ENCODE assay signal across 1 cellular context in the genomic region with DNA sequence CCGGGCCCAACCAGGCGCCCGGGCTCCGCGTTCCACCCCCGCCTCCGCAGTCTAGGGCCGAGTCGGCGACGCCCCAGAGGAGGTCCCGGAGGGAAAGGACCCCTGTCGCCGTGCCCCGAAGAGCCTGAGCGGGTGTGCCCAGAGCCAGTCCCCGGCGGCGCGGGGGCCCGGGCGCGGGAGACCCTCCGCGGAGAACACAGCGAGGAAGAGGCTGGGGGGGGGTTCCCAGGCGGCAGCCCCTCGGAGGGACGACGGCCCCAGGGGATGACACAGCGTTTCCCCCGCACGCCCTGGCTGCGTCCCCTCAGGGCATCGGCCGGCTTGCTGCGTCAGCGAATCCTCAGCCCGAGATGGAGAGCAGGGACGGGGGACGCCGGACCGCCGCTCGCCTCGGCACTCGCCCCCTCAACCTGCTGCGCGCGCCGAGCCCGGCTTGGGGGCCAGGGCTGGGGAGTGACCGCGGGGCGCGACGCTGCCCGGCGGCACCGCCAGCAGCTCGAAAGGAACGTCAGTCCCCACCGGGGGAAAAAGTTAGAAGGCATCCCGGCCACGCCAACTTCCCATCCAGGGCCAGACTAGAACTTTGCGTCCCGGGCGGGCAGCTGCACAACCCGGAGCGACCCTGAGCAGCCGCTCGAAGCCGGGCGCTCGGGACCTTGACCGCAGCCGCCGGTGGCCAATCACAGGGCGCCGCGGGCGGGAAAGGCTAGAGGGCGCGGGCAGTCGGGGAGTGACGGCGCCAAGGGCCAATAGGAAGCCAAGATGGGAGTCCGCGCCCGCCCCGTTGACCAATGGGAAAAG.
TF ChIP-seq lines count a peak whose summit lies in the region.

No MANE protein-coding gene starts in this region.

TF ChIP-seq in HepG2, 621 proteins besides CTCF, POLR2A, EP300 and RAD21 (continued from another document and continues in another):
- TF ChIP-seq, protein P1, sequence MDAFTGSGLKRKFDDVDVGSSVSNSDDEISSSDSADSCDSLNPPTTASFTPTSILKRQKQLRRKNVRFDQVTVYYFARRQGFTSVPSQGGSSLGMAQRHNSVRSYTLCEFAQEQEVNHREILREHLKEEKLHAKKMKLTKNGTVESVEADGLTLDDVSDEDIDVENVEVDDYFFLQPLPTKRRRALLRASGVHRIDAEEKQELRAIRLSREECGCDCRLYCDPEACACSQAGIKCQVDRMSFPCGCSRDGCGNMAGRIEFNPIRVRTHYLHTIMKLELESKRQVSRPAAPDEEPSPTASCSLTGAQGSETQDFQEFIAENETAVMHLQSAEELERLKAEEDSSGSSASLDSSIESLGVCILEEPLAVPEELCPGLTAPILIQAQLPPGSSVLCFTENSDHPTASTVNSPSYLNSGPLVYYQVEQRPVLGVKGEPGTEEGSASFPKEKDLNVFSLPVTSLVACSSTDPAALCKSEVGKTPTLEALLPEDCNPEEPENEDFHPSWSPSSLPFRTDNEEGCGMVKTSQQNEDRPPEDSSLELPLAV (CRISPR knock-in tag; conservative IDR thresholded peaks at IDR 0.05; ENCODE audit: low read depth) = 0 out of 2 replicates have a peak, but pooled peaks have one; percentile 2
- TF ChIP-seq AGO1 (IDR thresholded peaks at IDR 0.05; ENCODE audit: low read depth, low read length, poor library complexity, severe bottlenecking) (no peak), PAX8 (CRISPR knock-in tag; IDR thresholded peaks at IDR 0.05; ENCODE audit: borderline replicate concordance) (peak; percentile 86; the same call in 1 of the 2 replicates), ZNF879 (CRISPR knock-in tag; IDR thresholded peaks at IDR 0.05) (no peak), U2AF1 (optimal IDR thresholded peaks at IDR 0.05; ENCODE audit: low read depth, low read length) (no peak), SMAD9 (CRISPR knock-in tag; IDR thresholded peaks at IDR 0.05) (no peak), WIZ (CRISPR knock-in tag; IDR thresholded peaks at IDR 0.05) (0 out of 2 replicates have a peak, but pooled peaks have one; percentile 77), SRY (CRISPR knock-in tag; IDR thresholded peaks at IDR 0.05) (no peak), TBL1XR1 (IDR thresholded peaks at IDR 0.05; ENCODE audit: borderline replicate concordance, low read length, partially characterized antibody) (no peak), KDM4B (CRISPR knock-in tag; IDR thresholded peaks at IDR 0.05) (no peak), SALL1 (CRISPR knock-in tag; IDR thresholded peaks at IDR 0.05) (no peak; the same call in none of the 2 replicates), PLRG1 (conservative IDR thresholded peaks at IDR 0.05) (no peak), MZF1 (CRISPR knock-in tag; IDR thresholded peaks at IDR 0.05; ENCODE audit: borderline replicate concordance) (no peak), RELA (CRISPR knock-in tag; IDR thresholded peaks at IDR 0.05) (no peak), ZNF841 (CRISPR knock-in tag; IDR thresholded peaks at IDR 0.05; ENCODE audit: borderline replicate concordance) (no peak), ZNF282 (IDR thresholded peaks at IDR 0.05; ENCODE audit: partially characterized antibody) (no peak), MLLT10 (CRISPR knock-in tag; IDR thresholded peaks at IDR 0.05) (no peak), POGZ (CRISPR knock-in tag; IDR thresholded peaks at IDR 0.05) (no peak; the same call in 1 of the 2 replicates), SNRNP70 (IDR thresholded peaks at IDR 0.05; ENCODE audit: low read depth, low read length) (no peak), ZNF20 (CRISPR knock-in tag; IDR thresholded peaks at IDR 0.05) (no peak), ELF1 (CRISPR knock-in tag; IDR thresholded peaks at IDR 0.05) (no peak), ZNF350 (CRISPR knock-in tag; IDR thresholded peaks at IDR 0.05; ENCODE audit: borderline replicate concordance, low read depth) (no peak), GTF2F1 (IDR thresholded peaks at IDR 0.05; ENCODE audit: low read length) (peak; percentile 29; the same call in 1 of the 2 replicates), HDAC2 (CRISPR knock-in tag; IDR thresholded peaks at IDR 0.05) (no peak), SMC3 (IDR thresholded peaks at IDR 0.05; ENCODE audit: low read length) (no peak), EEA1 (CRISPR knock-in tag; IDR thresholded peaks at IDR 0.05; ENCODE audit: borderline replicate concordance) (no peak), KAT8 (CRISPR knock-in tag; IDR thresholded peaks at IDR 0.05) (no peak), NFKB2 (CRISPR knock-in tag; IDR thresholded peaks at IDR 0.05; ENCODE audit: borderline replicate concordance) (peak; percentile 20; the same call in 1 of the 2 replicates), NFYB (CRISPR knock-in tag; IDR thresholded peaks at IDR 0.05) (no peak; the same call in 1 of the 2 replicates), HNRNPH1 (optimal IDR thresholded peaks at IDR 0.05; ENCODE audit: low read depth, low read length) (no peak)
- TF ChIP-seq, protein P2, sequence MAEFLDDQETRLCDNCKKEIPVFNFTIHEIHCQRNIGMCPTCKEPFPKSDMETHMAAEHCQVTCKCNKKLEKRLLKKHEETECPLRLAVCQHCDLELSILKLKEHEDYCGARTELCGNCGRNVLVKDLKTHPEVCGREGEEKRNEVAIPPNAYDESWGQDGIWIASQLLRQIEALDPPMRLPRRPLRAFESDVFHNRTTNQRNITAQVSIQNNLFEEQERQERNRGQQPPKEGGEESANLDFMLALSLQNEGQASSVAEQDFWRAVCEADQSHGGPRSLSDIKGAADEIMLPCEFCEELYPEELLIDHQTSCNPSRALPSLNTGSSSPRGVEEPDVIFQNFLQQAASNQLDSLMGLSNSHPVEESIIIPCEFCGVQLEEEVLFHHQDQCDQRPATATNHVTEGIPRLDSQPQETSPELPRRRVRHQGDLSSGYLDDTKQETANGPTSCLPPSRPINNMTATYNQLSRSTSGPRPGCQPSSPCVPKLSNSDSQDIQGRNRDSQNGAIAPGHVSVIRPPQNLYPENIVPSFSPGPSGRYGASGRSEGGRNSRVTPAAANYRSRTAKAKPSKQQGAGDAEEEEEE (CRISPR knock-in tag; IDR thresholded peaks at IDR 0.05; ENCODE audit: borderline replicate concordance) = no peak
- TF ChIP-seq, protein P3, sequence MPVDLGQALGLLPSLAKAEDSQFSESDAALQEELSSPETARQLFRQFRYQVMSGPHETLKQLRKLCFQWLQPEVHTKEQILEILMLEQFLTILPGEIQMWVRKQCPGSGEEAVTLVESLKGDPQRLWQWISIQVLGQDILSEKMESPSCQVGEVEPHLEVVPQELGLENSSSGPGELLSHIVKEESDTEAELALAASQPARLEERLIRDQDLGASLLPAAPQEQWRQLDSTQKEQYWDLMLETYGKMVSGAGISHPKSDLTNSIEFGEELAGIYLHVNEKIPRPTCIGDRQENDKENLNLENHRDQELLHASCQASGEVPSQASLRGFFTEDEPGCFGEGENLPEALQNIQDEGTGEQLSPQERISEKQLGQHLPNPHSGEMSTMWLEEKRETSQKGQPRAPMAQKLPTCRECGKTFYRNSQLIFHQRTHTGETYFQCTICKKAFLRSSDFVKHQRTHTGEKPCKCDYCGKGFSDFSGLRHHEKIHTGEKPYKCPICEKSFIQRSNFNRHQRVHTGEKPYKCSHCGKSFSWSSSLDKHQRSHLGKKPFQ (CRISPR knock-in tag; IDR thresholded peaks at IDR 0.05; ENCODE audit: insufficient replicate concordance) = peak; percentile 71
- TF ChIP-seq, protein P4, sequence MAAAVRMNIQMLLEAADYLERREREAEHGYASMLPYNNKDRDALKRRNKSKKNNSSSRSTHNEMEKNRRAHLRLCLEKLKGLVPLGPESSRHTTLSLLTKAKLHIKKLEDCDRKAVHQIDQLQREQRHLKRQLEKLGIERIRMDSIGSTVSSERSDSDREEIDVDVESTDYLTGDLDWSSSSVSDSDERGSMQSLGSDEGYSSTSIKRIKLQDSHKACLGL (CRISPR knock-in tag; IDR thresholded peaks at IDR 0.05) = peak; percentile 18
- TF ChIP-seq, protein P5, sequence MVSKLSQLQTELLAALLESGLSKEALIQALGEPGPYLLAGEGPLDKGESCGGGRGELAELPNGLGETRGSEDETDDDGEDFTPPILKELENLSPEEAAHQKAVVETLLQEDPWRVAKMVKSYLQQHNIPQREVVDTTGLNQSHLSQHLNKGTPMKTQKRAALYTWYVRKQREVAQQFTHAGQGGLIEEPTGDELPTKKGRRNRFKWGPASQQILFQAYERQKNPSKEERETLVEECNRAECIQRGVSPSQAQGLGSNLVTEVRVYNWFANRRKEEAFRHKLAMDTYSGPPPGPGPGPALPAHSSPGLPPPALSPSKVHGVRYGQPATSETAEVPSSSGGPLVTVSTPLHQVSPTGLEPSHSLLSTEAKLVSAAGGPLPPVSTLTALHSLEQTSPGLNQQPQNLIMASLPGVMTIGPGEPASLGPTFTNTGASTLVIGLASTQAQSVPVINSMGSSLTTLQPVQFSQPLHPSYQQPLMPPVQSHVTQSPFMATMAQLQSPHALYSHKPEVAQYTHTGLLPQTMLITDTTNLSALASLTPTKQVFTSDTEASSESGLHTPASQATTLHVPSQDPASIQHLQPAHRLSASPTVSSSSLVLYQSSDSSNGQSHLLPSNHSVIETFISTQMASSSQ (IDR thresholded peaks at IDR 0.05; ENCODE audit: low read depth) = no peak
- TF ChIP-seq, protein P5 (CRISPR knock-in tag; IDR thresholded peaks at IDR 0.05; ENCODE audit: borderline replicate concordance) = no peak; the same call in 1 of the 2 replicates
- TF ChIP-seq, protein P6, sequence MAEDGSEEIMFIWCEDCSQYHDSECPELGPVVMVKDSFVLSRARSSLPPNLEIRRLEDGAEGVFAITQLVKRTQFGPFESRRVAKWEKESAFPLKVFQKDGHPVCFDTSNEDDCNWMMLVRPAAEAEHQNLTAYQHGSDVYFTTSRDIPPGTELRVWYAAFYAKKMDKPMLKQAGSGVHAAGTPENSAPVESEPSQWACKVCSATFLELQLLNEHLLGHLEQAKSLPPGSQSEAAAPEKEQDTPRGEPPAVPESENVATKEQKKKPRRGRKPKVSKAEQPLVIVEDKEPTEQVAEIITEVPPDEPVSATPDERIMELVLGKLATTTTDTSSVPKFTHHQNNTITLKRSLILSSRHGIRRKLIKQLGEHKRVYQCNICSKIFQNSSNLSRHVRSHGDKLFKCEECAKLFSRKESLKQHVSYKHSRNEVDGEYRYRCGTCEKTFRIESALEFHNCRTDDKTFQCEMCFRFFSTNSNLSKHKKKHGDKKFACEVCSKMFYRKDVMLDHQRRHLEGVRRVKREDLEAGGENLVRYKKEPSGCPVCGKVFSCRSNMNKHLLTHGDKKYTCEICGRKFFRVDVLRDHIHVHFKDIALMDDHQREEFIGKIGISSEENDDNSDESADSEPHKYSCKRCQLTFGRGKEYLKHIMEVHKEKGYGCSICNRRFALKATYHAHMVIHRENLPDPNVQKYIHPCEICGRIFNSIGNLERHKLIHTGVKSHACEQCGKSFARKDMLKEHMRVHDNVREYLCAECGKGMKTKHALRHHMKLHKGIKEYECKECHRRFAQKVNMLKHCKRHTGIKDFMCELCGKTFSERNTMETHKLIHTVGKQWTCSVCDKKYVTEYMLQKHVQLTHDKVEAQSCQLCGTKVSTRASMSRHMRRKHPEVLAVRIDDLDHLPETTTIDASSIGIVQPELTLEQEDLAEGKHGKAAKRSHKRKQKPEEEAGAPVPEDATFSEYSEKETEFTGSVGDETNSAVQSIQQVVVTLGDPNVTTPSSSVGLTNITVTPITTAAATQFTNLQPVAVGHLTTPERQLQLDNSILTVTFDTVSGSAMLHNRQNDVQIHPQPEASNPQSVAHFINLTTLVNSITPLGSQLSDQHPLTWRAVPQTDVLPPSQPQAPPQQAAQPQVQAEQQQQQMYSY (CRISPR knock-in tag; IDR thresholded peaks at IDR 0.05) = peak; percentile 84
- TF ChIP-seq, protein P7, sequence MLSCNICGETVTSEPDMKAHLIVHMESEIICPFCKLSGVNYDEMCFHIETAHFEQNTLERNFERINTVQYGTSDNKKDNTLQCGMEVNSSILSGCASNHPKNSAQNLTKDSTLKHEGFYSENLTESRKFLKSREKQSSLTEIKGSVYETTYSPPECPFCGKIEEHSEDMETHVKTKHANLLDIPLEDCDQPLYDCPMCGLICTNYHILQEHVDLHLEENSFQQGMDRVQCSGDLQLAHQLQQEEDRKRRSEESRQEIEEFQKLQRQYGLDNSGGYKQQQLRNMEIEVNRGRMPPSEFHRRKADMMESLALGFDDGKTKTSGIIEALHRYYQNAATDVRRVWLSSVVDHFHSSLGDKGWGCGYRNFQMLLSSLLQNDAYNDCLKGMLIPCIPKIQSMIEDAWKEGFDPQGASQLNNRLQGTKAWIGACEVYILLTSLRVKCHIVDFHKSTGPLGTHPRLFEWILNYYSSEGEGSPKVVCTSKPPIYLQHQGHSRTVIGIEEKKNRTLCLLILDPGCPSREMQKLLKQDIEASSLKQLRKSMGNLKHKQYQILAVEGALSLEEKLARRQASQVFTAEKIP (CRISPR knock-in tag; IDR thresholded peaks at IDR 0.05; ENCODE audit: borderline replicate concordance) = no peak
- TF ChIP-seq, protein P8, sequence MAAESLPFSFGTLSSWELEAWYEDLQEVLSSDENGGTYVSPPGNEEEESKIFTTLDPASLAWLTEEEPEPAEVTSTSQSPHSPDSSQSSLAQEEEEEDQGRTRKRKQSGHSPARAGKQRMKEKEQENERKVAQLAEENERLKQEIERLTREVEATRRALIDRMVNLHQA (CRISPR knock-in tag; IDR thresholded peaks at IDR 0.05) = no peak
- TF ChIP-seq, protein P9, sequence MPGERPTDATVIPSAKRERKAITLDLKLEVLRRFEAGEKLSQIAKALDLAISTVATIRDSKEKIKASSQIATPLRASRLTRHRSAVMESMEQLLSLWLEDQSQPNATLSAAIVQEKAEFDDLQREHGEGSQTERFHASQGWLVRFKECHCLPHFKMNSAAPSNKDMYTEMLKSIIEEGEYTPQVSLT (CRISPR knock-in tag; IDR thresholded peaks at IDR 0.05; ENCODE audit: borderline replicate concordance, low read depth) = no peak
- TF ChIP-seq, protein P10, sequence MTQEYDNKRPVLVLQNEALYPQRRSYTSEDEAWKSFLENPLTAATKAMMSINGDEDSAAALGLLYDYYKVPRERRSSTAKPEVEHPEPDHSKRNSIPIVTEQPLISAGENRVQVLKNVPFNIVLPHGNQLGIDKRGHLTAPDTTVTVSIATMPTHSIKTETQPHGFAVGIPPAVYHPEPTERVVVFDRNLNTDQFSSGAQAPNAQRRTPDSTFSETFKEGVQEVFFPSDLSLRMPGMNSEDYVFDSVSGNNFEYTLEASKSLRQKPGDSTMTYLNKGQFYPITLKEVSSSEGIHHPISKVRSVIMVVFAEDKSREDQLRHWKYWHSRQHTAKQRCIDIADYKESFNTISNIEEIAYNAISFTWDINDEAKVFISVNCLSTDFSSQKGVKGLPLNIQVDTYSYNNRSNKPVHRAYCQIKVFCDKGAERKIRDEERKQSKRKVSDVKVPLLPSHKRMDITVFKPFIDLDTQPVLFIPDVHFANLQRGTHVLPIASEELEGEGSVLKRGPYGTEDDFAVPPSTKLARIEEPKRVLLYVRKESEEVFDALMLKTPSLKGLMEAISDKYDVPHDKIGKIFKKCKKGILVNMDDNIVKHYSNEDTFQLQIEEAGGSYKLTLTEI (CRISPR knock-in tag; conservative IDR thresholded peaks at IDR 0.05) = no peak
